In the genomic region with DNA sequence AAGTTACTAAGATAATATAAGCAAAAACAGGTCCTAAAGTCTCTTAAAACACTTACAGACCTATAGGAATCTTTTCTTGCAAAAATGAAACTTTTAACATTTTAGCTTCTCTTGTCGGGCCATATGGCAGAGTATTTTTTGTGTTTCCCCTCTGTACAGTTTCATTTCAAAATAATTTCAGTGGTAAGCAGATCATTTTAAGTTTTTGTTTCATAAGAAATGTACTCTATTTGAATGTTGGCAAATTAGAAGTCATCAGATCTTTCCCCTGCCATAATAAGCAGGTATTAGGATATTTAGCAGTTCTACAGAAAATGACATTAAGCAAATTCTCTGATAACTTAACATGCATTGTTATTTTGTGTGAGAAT, we compare ENCODE assay signal across 8 cellular contexts. TPM values are rescaled to one million over a fixed set of nuclear protein-coding genes. Genes with fewer than 3 reads are reported as not detected.
DNase-seq lines count a peak whose midpoint lies in the region; ATAC-seq and TF ChIP-seq lines count a peak whose summit lies in the region.

No MANE protein-coding gene starts in this region.

- H3K27ac Mint-ChIP-seq in activated T-cell treated with anti-CD3 and anti-CD28 coated beads, Interleukin-2, amount 50 U/mL, for 24 hours, result peak overlapping the region; percentile 84
- no peak overlapping the region for H3K27ac Mint-ChIP-seq in neural progenitor cell

- intact Hi-C loops in mammary epithelial cell (cut with micrococcal nuclease) (no loop called here), testis (cut with DNase I; ENCODE audit: low total_unique reads) (no loop called here)

- TF ChIP-seq POLR2A in testis (IDR thresholded peaks at IDR 0.05), result no peak

- no peaks in the 10 kb centered on the region for H3K9me3 ChIP-seq in mammary epithelial cell (replicated peaks; ENCODE audit: insufficient read depth, low read length)
- H3K9me3 ChIP-seq in testis, result no peaks in the 10 kb centered on the region
- no peaks in the 10 kb centered on the region for H3K9me3 ChIP-seq in neural progenitor cell (ENCODE audit: low read depth)

- WGBS in mammary epithelial cell (ENCODE audit: low coverage, missing lambda C conversion rate), result 67% methylated on average over 1 of the region's 1 CpG
- WGBS in testis, 2 donors, result 58 to 59% methylated on average over 1 of the region's 1 CpG

- dilution Hi-C loops in mammary epithelial cell (cut with HindIII; ENCODE audit: low sequenced_read_pairs), result no loop called here

- in situ Hi-C loops in mammary epithelial cell (cut with MboI; ENCODE audit: low sequenced_read_pairs in 2 of 2), result no loop called here

- H3K79me2 ChIP-seq in mammary epithelial cell (ENCODE audit: insufficient read depth, low read length) (no peaks in the 10 kb centered on the region), neural progenitor cell (ENCODE audit: low read depth) (no peaks in the 10 kb centered on the region)

- CTCF ChIA-PET in mammary epithelial cell (lab: Charles Lee; ENCODE audit: low non-redundant PET), result no interaction called here

- BruUV-seq in mammary epithelial cell (replicated peaks; lab: Mats Ljungman, UMichigan), result no TSS peak

- no peaks in the 10 kb centered on the region for H3K36me3 Mint-ChIP-seq in activated T-cell treated with anti-CD3 and anti-CD28 coated beads, Interleukin-2, amount 50 U/mL, for 24 hours (ENCODE audit: low read depth)
- H3K36me3 Mint-ChIP-seq in neural progenitor cell, result peaks cover 27% of the 10 kb centered on the region

- H3K9me3 Mint-ChIP-seq in activated T-cell treated with anti-CD3 and anti-CD28 coated beads, Interleukin-2, amount 50 U/mL, for 24 hours, result no peaks in the 10 kb centered on the region
- no peaks in the 10 kb centered on the region for H3K9me3 Mint-ChIP-seq in neural progenitor cell

- H3K4me2 ChIP-seq in mammary epithelial cell (ENCODE audit: insufficient read depth, low read depth, low read length) (peak overlapping the region; percentile 54), neural progenitor cell (no peak overlapping the region)

- H4K20me1 ChIP-seq in mammary epithelial cell (ENCODE audit: insufficient read depth, low read length), result no peaks in the 10 kb centered on the region
- H4K20me1 ChIP-seq in neural progenitor cell (ENCODE audit: low read depth), result no peaks in the 10 kb centered on the region

- no peaks in the 10 kb centered on the region for H3F3A ChIP-seq in neural progenitor cell (ENCODE audit: low read depth)

- H3K4me1 ChIP-seq in mammary epithelial cell (ENCODE audit: insufficient read depth, low read length) (peaks cover 16% of the 10 kb centered on the region), testis (no peaks in the 10 kb centered on the region), neural progenitor cell (no peaks in the 10 kb centered on the region)

- H2AFZ ChIP-seq in mammary epithelial cell (ENCODE audit: low read depth, low read length), result no peak overlapping the region
- H2AFZ ChIP-seq in neural progenitor cell (replicated peaks), result no peak overlapping the region

- no peak for DNase-seq in activated T-cell treated with anti-CD3 and anti-CD28 coated beads, Interleukin-2, amount 50 U/mL, for 24 hours
- no peak for DNase-seq in activated T-cell treated with anti-CD3 and anti-CD28 coated beads, Interleukin-2, amount 50 U/mL, for 1 hour
- no peak for DNase-seq in mammary epithelial cell
- no peak for DNase-seq in testis
- DNase-seq in neural progenitor cell (ENCODE audit: low spot score), result no peak
- no peak for DNase-seq in NCI-H510A (lab: John Stamatoyannopoulos, UW)
- DNase-seq in NCI-H1092 treated with DMSO at 0.1 percent for 48 hours (lab: John Stamatoyannopoulos, UW), result no peak

- no peaks in the 10 kb centered on the region for H3K27me3 Mint-ChIP-seq in activated T-cell treated with anti-CD3 and anti-CD28 coated beads, Interleukin-2, amount 50 U/mL, for 24 hours
- H3K27me3 Mint-ChIP-seq in neural progenitor cell (ENCODE audit: insufficient read depth, low read depth), result no peaks in the 10 kb centered on the region

- H3K36me3 ChIP-seq in mammary epithelial cell (ENCODE audit: insufficient read depth, low read length) (no peaks in the 10 kb centered on the region), testis (ENCODE audit: low read depth, missing control alignments) (no peaks in the 10 kb centered on the region), neural progenitor cell (no peaks in the 10 kb centered on the region)

- peak overlapping the region; percentile 25 for H3K4me3 Mint-ChIP-seq in activated T-cell treated with anti-CD3 and anti-CD28 coated beads, Interleukin-2, amount 50 U/mL, for 24 hours
- H3K4me3 Mint-ChIP-seq in neural progenitor cell, result no peak overlapping the region

- H3K27me3 ChIP-seq in mammary epithelial cell (ENCODE audit: insufficient read depth, low read length) (no peaks in the 10 kb centered on the region), testis (no peaks in the 10 kb centered on the region), neural progenitor cell (no peaks in the 10 kb centered on the region)

- H3K4me1 Mint-ChIP-seq in activated T-cell treated with anti-CD3 and anti-CD28 coated beads, Interleukin-2, amount 50 U/mL, for 24 hours (ENCODE audit: low read depth), result peaks cover 25% of the 10 kb centered on the region
- peaks cover 21% of the 10 kb centered on the region for H3K4me1 Mint-ChIP-seq in neural progenitor cell

- TF ChIP-seq CTCF in mammary epithelial cell (conservative IDR thresholded peaks at IDR 0.05 in 1 of 2, IDR thresholded peaks at IDR 0.05 in 1 of 2; ENCODE audit: extremely low read depth in 1 of 2, insufficient read depth in 1 of 2, low read depth in 1 of 2, low read length in 2 of 2), result no peak
- no peak for TF ChIP-seq CTCF in testis (IDR thresholded peaks at IDR 0.05)
- no peak for TF ChIP-seq CTCF in neural progenitor cell (IDR thresholded peaks at IDR 0.05)

- peak overlapping the region in 2 of 3 experiments; percentile 20 to 21 for H3K4me3 ChIP-seq in mammary epithelial cell (replicated peaks in 1 of 3; ENCODE audit: insufficient read depth in 1 of 3, low read depth in 2 of 3, low read length in 3 of 3)
- H3K4me3 ChIP-seq in testis, result no peak overlapping the region
- H3K4me3 ChIP-seq in neural progenitor cell, result no peak overlapping the region

- H3K27ac ChIP-seq in mammary epithelial cell (ENCODE audit: insufficient read depth, low read depth, low read length), result no peak overlapping the region
- H3K27ac ChIP-seq in testis, result peak overlapping the region; percentile 22 to 68
- H3K27ac ChIP-seq in neural progenitor cell, result no peak overlapping the region

- ATAC-seq in HG03060 (IDR thresholded peaks at IDR 0.05; ENCODE audit: low read depth, unreplicated experiment), result peak; percentile 29

- no peak overlapping the region for H3K9ac ChIP-seq in mammary epithelial cell (ENCODE audit: insufficient read depth, low read length)
- no peak overlapping the region for H3K9ac ChIP-seq in neural progenitor cell

RNA-seq across cellular contexts. Expression of gene RGL1, which starts 37.9 kb away (rescaled TPM):
- total RNA-seq in mammary epithelial cell (1 to 10 TPM; 2.5 to 3.7 TPM), testis (10 to 100 TPM; 41.5 to 58.2 TPM), neural progenitor cell (ENCODE audit: low replicate concordance) (13.5 and 15.0 TPM in 2 replicates)
- polyA plus RNA-seq in mammary epithelial cell (1.8 TPM), testis (ENCODE audit: insufficient read depth, low read depth, low replicate concordance) (34.3 TPM)
- polyA minus RNA-seq in mammary epithelial cell, result 2.6 TPM

Comparison
In these comparisons a context has a peak if more than half of its experiments do, and no peak if none do; other contexts are left out.
1. H3K27ac ChIP-seq: peak in testis (2 of 2); none in mammary epithelial cell (single experiment) and neural progenitor cell (single experiment).
2. H3K4me3 ChIP-seq: peak in mammary epithelial cell (2 of 3); none in testis (0 of 2) and neural progenitor cell (single experiment).